In the genomic region with DNA sequence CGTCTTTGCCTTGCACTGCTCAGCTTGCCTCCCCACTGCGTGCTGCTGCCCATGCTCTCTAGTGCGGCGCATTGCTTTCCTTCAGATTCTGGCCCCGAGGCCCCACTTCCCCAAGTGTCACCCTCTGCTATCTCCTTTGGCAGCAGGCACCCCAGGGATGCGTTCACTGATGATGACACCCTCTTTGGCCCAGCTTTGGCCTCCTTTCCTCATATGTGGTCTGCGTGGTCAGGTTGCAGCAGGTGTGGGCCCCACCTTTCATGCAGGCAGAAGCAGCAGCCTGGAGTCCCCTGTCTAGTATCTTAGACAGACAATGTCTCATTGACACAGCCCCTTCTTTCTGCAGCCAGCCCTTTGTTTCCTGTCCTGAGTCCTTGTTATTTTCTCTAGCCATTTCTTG, we compare ENCODE assay signal across 16 cellular contexts. TPM values are rescaled to one million over a fixed set of nuclear protein-coding genes. Genes with fewer than 3 reads are reported as not detected.
"Had no signal": no experiment of that assay in that cellular context is flagged by ENCODE, and none has a peak within 500 bp of the region (broad histone marks: within the 10 kb centered on the region; RNA-seq: fewer than 3 reads in every experiment).

No MANE protein-coding gene starts in this region.

- H3K4me1 ChIP-seq: gastroesophageal sphincter, sigmoid colon, thyroid gland had no signal

- H3K79me2 ChIP-seq: parathyroid adenoma had no signal

- H3K4me3 ChIP-seq: cardiac muscle cell, gastroesophageal sphincter, heart right ventricle, sigmoid colon, spleen, thyroid gland had no signal

- H3K27ac Mint-ChIP-seq: activated naive CD4-positive, alpha-beta T cell treated with anti-CD3 and anti-CD28 coated beads for 36 hours; activated T-helper 2 cell treated with anti-CD3 and anti-CD28 coated beads, Interferon-gamma antibody, Interleukin-2, Interleukin-4, amounts not matched to agents 10 μg/mL and 5 μg/mL and 100 μg/mL, durations not matched to agents 14 hours and 24 hours and 36 hours; T-helper 17 cell; WTC11 had no signal

- H3K36me3 ChIP-seq: cardiac muscle cell, gastroesophageal sphincter, heart right ventricle, neutrophil, sigmoid colon, spleen, thyroid gland had no signal

- ATAC-seq: gastroesophageal sphincter, heart right ventricle, left lobe of liver, T-helper 17 cell, WTC11 had no signal

- H2AFZ ChIP-seq: parathyroid adenoma had no signal

- H3K27ac ChIP-seq: cardiac muscle cell, gastroesophageal sphincter, heart right ventricle, neutrophil, parathyroid adenoma, sigmoid colon, spleen, thyroid gland had no signal

- H3K27me3 ChIP-seq: neutrophil, spleen, thyroid gland had no signal

- H3K36me3 Mint-ChIP-seq: WTC11 had no signal

- H3K9ac ChIP-seq: parathyroid adenoma had no signal

- H3K9me3 ChIP-seq: gastroesophageal sphincter, heart right ventricle, neutrophil, sigmoid colon, spleen, thyroid gland had no signal

- DNase-seq: activated CD4-positive, alpha-beta T cell treated with anti-CD3 and anti-CD28 coated beads for 48 hours; activated naive CD4-positive, alpha-beta T cell treated with anti-CD3 and anti-CD28 coated beads for 36 hours; activated T-cell treated with anti-CD3 and anti-CD28 coated beads, Interleukin-2, amount 50 U/mL, for 1 hour; heart right ventricle; mammary epithelial cell; sigmoid colon; spleen; T-helper 17 cell; thyroid gland had no signal

- H3K4me3 Mint-ChIP-seq: activated naive CD4-positive, alpha-beta T cell treated with anti-CD3 and anti-CD28 coated beads for 36 hours; T-helper 17 cell; WTC11 had no signal

- H3K9me3 Mint-ChIP-seq: activated naive CD4-positive, alpha-beta T cell treated with anti-CD3 and anti-CD28 coated beads for 36 hours; activated T-helper 2 cell treated with anti-CD3 and anti-CD28 coated beads, Interferon-gamma antibody, Interleukin-2, Interleukin-4, amounts not matched to agents 10 μg/mL and 5 μg/mL and 100 μg/mL, durations not matched to agents 14 hours and 24 hours and 36 hours; WTC11 had no signal

RNA-seq across cellular contexts. Expression of a gene that starts 4.8 kb away (rescaled TPM):
- total RNA-seq: cardiac muscle cell, mammary epithelial cell had no signal

RNA-seq across cellular contexts. Expression of a gene that starts 8.9 kb away (rescaled TPM):
- total RNA-seq: cardiac muscle cell, mammary epithelial cell had no signal

RNA-seq across cellular contexts. Expression of a gene that starts 30.7 kb away (rescaled TPM):
- total RNA-seq: activated naive CD4-positive, alpha-beta T cell treated with anti-CD3 and anti-CD28 coated beads for 36 hours; activated T-helper 2 cell treated with anti-CD3 and anti-CD28 coated beads, Interferon-gamma antibody, Interleukin-2, Interleukin-4, amounts not matched to agents 10 μg/mL and 5 μg/mL and 100 μg/mL, durations not matched to agents 14 hours and 24 hours and 36 hours; cardiac muscle cell; mammary epithelial cell; T-helper 17 cell; WTC11 had no signal
